In the genomic region with DNA sequence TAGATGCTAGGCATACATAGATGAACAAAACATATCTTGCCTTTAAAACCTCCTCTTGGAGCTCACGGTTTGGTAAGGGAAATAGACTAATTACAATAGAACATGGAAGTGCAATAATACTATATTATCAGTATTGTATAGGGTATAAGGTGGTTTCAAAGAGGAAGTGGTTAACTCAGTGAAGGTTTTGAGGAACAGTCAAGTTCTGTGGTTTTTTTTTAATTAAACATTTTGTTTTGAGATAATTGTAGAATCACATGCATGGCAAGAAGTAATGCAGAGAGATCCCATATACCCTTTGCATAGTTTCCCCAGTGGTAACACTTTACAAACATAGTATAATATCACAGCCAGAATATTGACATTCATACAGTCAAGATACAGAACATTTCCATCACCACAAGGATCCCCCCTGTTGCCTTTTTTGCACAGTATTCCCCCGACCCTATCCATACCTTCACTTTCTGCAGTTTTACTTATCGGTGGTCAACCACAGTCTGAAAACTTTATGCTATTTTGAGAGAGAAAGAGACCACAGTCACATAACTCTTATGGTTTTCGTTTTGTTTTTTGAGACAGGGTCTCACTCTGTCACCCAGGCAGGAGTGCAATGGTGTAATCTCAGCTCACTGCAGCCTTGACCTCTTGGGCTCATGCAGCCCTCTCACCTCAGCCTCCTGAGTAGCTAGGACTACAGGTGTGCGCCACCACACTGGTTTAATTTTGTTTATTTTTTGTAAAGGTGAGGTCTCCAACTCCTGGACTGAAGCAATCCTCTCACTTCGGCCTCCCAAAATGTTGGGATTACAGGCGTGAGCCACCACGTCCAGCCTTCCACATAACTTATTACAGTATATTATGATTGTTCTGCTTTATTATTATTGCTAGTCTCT, we compare ENCODE assay signal across 1 cellular context.
TF ChIP-seq lines count a peak whose summit lies in the region.

No MANE protein-coding gene starts in this region.

TF ChIP-seq in GM12878, 131 proteins besides CTCF, POLR2A, EP300 and RAD21 (continued from another document and continues in another):
- TF ChIP-seq, protein P1, sequence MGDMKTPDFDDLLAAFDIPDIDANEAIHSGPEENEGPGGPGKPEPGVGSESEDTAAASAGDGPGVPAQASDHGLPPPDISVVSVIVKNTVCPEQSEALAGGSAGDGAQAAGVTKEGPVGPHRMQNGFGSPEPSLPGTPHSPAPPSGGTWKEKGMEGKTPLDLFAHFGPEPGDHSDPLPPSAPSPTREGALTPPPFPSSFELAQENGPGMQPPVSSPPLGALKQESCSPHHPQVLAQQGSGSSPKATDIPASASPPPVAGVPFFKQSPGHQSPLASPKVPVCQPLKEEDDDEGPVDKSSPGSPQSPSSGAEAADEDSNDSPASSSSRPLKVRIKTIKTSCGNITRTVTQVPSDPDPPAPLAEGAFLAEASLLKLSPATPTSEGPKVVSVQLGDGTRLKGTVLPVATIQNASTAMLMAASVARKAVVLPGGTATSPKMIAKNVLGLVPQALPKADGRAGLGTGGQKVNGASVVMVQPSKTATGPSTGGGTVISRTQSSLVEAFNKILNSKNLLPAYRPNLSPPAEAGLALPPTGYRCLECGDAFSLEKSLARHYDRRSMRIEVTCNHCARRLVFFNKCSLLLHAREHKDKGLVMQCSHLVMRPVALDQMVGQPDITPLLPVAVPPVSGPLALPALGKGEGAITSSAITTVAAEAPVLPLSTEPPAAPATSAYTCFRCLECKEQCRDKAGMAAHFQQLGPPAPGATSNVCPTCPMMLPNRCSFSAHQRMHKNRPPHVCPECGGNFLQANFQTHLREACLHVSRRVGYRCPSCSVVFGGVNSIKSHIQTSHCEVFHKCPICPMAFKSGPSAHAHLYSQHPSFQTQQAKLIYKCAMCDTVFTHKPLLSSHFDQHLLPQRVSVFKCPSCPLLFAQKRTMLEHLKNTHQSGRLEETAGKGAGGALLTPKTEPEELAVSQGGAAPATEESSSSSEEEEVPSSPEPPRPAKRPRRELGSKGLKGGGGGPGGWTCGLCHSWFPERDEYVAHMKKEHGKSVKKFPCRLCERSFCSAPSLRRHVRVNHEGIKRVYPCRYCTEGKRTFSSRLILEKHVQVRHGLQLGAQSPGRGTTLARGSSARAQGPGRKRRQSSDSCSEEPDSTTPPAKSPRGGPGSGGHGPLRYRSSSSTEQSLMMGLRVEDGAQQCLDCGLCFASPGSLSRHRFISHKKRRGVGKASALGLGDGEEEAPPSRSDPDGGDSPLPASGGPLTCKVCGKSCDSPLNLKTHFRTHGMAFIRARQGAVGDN (IDR thresholded peaks at IDR 0.05) = no peak
- TF ChIP-seq CBX3 (IDR thresholded peaks at IDR 0.05; ENCODE audit: borderline replicate concordance, low read depth) = no peak
- no peak for TF ChIP-seq SIN3A (IDR thresholded peaks at IDR 0.05; ENCODE audit: low read depth, low read length)
- TF ChIP-seq, protein P2, sequence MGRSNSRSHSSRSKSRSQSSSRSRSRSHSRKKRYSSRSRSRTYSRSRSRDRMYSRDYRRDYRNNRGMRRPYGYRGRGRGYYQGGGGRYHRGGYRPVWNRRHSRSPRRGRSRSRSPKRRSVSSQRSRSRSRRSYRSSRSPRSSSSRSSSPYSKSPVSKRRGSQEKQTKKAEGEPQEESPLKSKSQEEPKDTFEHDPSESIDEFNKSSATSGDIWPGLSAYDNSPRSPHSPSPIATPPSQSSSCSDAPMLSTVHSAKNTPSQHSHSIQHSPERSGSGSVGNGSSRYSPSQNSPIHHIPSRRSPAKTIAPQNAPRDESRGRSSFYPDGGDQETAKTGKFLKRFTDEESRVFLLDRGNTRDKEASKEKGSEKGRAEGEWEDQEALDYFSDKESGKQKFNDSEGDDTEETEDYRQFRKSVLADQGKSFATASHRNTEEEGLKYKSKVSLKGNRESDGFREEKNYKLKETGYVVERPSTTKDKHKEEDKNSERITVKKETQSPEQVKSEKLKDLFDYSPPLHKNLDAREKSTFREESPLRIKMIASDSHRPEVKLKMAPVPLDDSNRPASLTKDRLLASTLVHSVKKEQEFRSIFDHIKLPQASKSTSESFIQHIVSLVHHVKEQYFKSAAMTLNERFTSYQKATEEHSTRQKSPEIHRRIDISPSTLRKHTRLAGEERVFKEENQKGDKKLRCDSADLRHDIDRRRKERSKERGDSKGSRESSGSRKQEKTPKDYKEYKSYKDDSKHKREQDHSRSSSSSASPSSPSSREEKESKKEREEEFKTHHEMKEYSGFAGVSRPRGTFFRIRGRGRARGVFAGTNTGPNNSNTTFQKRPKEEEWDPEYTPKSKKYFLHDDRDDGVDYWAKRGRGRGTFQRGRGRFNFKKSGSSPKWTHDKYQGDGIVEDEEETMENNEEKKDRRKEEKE (IDR thresholded peaks at IDR 0.05) = no peak
- TF ChIP-seq NR2F1 (conservative IDR thresholded peaks at IDR 0.05) = peak; percentile 74
- TF ChIP-seq, protein P3, sequence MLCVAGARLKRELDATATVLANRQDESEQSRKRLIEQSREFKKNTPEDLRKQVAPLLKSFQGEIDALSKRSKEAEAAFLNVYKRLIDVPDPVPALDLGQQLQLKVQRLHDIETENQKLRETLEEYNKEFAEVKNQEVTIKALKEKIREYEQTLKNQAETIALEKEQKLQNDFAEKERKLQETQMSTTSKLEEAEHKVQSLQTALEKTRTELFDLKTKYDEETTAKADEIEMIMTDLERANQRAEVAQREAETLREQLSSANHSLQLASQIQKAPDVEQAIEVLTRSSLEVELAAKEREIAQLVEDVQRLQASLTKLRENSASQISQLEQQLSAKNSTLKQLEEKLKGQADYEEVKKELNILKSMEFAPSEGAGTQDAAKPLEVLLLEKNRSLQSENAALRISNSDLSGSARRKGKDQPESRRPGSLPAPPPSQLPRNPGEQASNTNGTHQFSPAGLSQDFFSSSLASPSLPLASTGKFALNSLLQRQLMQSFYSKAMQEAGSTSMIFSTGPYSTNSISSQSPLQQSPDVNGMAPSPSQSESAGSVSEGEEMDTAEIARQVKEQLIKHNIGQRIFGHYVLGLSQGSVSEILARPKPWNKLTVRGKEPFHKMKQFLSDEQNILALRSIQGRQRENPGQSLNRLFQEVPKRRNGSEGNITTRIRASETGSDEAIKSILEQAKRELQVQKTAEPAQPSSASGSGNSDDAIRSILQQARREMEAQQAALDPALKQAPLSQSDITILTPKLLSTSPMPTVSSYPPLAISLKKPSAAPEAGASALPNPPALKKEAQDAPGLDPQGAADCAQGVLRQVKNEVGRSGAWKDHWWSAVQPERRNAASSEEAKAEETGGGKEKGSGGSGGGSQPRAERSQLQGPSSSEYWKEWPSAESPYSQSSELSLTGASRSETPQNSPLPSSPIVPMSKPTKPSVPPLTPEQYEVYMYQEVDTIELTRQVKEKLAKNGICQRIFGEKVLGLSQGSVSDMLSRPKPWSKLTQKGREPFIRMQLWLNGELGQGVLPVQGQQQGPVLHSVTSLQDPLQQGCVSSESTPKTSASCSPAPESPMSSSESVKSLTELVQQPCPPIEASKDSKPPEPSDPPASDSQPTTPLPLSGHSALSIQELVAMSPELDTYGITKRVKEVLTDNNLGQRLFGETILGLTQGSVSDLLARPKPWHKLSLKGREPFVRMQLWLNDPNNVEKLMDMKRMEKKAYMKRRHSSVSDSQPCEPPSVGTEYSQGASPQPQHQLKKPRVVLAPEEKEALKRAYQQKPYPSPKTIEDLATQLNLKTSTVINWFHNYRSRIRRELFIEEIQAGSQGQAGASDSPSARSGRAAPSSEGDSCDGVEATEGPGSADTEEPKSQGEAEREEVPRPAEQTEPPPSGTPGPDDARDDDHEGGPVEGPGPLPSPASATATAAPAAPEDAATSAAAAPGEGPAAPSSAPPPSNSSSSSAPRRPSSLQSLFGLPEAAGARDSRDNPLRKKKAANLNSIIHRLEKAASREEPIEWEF (IDR thresholded peaks at IDR 0.05; ENCODE audit: insufficient replicate concordance, low read depth, low read length) = peak; percentile 18
- 0 out of 2 replicates have a peak, but pooled peaks have one; percentile 10 for TF ChIP-seq BCL11A (IDR thresholded peaks at IDR 0.05; ENCODE audit: low read depth, low read length)
- TF ChIP-seq MTA3 (IDR thresholded peaks at IDR 0.05; ENCODE audit: borderline replicate concordance, low read length) = peak; percentile 79
- TF ChIP-seq TARDBP (IDR thresholded peaks at IDR 0.05; ENCODE audit: borderline replicate concordance) = no peak
- TF ChIP-seq ZBED1 (IDR thresholded peaks at IDR 0.05; ENCODE audit: borderline replicate concordance) = peak; percentile 65; the same call in 1 of the 2 replicates
- TF ChIP-seq KLF5 (IDR thresholded peaks at IDR 0.05; ENCODE audit: partially characterized antibody) = no peak
- TF ChIP-seq CHD4 (IDR thresholded peaks at IDR 0.05) = no peak
- no peak for TF ChIP-seq JUND (IDR thresholded peaks at IDR 0.05; ENCODE audit: low read depth, low read length)
- TF ChIP-seq, protein P4, sequence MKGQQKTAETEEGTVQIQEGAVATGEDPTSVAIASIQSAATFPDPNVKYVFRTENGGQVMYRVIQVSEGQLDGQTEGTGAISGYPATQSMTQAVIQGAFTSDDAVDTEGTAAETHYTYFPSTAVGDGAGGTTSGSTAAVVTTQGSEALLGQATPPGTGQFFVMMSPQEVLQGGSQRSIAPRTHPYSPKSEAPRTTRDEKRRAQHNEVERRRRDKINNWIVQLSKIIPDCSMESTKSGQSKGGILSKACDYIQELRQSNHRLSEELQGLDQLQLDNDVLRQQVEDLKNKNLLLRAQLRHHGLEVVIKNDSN (IDR thresholded peaks at IDR 0.05; ENCODE audit: borderline replicate concordance, extremely low read length, insufficient read depth, low read depth, low read length) = no peak
- no peak for TF ChIP-seq ZNF622 (IDR thresholded peaks at IDR 0.05)
- TF ChIP-seq, protein P5, sequence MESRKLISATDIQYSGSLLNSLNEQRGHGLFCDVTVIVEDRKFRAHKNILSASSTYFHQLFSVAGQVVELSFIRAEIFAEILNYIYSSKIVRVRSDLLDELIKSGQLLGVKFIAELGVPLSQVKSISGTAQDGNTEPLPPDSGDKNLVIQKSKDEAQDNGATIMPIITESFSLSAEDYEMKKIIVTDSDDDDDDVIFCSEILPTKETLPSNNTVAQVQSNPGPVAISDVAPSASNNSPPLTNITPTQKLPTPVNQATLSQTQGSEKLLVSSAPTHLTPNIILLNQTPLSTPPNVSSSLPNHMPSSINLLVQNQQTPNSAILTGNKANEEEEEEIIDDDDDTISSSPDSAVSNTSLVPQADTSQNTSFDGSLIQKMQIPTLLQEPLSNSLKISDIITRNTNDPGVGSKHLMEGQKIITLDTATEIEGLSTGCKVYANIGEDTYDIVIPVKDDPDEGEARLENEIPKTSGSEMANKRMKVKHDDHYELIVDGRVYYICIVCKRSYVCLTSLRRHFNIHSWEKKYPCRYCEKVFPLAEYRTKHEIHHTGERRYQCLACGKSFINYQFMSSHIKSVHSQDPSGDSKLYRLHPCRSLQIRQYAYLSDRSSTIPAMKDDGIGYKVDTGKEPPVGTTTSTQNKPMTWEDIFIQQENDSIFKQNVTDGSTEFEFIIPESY (IDR thresholded peaks at IDR 0.05) = no peak
- TF ChIP-seq, protein P6, sequence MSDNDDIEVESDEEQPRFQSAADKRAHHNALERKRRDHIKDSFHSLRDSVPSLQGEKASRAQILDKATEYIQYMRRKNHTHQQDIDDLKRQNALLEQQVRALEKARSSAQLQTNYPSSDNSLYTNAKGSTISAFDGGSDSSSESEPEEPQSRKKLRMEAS (IDR thresholded peaks at IDR 0.05; ENCODE audit: low read depth, low read length) = no peak
- TF ChIP-seq, protein P7, sequence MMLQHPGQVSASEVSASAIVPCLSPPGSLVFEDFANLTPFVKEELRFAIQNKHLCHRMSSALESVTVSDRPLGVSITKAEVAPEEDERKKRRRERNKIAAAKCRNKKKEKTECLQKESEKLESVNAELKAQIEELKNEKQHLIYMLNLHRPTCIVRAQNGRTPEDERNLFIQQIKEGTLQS (IDR thresholded peaks at IDR 0.05; ENCODE audit: borderline replicate concordance, extremely low read depth, low read depth, low read length) = no peak
- TF ChIP-seq SMARCA5 (IDR thresholded peaks at IDR 0.05) = peak; percentile 67; the same call in 1 of the 2 replicates
- no peak for TF ChIP-seq TCF7 (IDR thresholded peaks at IDR 0.05; ENCODE audit: borderline replicate concordance)
- peak; percentile 89 for TF ChIP-seq MTA2 (IDR thresholded peaks at IDR 0.05; ENCODE audit: low read depth)
- TF ChIP-seq, protein P8, sequence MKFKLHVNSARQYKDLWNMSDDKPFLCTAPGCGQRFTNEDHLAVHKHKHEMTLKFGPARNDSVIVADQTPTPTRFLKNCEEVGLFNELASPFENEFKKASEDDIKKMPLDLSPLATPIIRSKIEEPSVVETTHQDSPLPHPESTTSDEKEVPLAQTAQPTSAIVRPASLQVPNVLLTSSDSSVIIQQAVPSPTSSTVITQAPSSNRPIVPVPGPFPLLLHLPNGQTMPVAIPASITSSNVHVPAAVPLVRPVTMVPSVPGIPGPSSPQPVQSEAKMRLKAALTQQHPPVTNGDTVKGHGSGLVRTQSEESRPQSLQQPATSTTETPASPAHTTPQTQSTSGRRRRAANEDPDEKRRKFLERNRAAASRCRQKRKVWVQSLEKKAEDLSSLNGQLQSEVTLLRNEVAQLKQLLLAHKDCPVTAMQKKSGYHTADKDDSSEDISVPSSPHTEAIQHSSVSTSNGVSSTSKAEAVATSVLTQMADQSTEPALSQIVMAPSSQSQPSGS (IDR thresholded peaks at IDR 0.05; ENCODE audit: low read length) = peak; percentile 54
- TF ChIP-seq, protein P9, sequence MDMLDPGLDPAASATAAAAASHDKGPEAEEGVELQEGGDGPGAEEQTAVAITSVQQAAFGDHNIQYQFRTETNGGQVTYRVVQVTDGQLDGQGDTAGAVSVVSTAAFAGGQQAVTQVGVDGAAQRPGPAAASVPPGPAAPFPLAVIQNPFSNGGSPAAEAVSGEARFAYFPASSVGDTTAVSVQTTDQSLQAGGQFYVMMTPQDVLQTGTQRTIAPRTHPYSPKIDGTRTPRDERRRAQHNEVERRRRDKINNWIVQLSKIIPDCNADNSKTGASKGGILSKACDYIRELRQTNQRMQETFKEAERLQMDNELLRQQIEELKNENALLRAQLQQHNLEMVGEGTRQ (IDR thresholded peaks at IDR 0.05; ENCODE audit: borderline replicate concordance, low read depth, low read length) = no peak
- TF ChIP-seq, protein P10, sequence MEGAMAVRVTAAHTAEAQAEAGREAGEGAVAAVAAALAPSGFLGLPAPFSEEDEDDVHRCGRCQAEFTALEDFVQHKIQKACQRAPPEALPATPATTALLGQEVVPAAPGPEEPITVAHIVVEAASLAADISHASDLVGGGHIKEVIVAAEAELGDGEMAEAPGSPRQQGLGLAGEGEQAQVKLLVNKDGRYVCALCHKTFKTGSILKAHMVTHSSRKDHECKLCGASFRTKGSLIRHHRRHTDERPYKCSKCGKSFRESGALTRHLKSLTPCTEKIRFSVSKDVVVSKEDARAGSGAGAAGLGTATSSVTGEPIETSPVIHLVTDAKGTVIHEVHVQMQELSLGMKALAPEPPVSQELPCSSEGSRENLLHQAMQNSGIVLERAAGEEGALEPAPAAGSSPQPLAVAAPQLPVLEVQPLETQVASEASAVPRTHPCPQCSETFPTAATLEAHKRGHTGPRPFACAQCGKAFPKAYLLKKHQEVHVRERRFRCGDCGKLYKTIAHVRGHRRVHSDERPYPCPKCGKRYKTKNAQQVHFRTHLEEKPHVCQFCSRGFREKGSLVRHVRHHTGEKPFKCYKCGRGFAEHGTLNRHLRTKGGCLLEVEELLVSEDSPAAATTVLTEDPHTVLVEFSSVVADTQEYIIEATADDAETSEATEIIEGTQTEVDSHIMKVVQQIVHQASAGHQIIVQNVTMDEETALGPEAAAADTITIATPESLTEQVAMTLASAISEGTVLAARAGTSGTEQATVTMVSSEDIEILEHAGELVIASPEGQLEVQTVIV (IDR thresholded peaks at IDR 0.05; ENCODE audit: borderline replicate concordance, partially characterized antibody) = no peak
- TF ChIP-seq ZZZ3 (IDR thresholded peaks at IDR 0.05; ENCODE audit: control insufficient read depth, insufficient read length, low read depth) = no peak
- no peak for TF ChIP-seq ZNF207 (IDR thresholded peaks at IDR 0.05; ENCODE audit: borderline replicate concordance)
- peak; percentile 89 for TF ChIP-seq MEF2B (IDR thresholded peaks at IDR 0.05; ENCODE audit: partially characterized antibody, poor library complexity, severe bottlenecking)
- TF ChIP-seq HDGF (IDR thresholded peaks at IDR 0.05) = no peak
- peak; percentile 86 for TF ChIP-seq RUNX3 (IDR thresholded peaks at IDR 0.05; ENCODE audit: low read length)
- no peak for TF ChIP-seq BACH1 (IDR thresholded peaks at IDR 0.05; ENCODE audit: borderline replicate concordance)
- TF ChIP-seq ESRRA (IDR thresholded peaks at IDR 0.05; ENCODE audit: low read length) = no peak
